ENCODE assay signal across 7 cellular contexts in genomic region chr10:80202934-80203834, GRCh38. TPM values are rescaled to one million over a fixed set of nuclear protein-coding genes. Genes with fewer than 3 reads are reported as not detected.
A peak's percentile ranks its signal among the peaks of the same experiment; 100 is the strongest.
DNase-seq lines count a peak whose midpoint lies in the region; ATAC-seq and TF ChIP-seq lines count a peak whose summit lies in the region.

No MANE protein-coding gene starts in this region.

- DNase-seq in GM12865 (ENCODE audit: low read depth) (peak; percentile 75), Karpas-422 (peak; percentile 81), WERI-Rb-1 (peak; percentile 95), chondrocyte (ENCODE audit: low spot score) (no peak), lung (ENCODE audit: low spot score) (peak; percentile 67)
- DNase-seq in stimulated activated effector memory CD8-positive, alpha-beta T cell treated with anti-CD3 and anti-CD28 coated beads, Interleukin-12 subunit alpha, Interleukin-12 subunit beta, amount 100 ng/mL, for 72 hours (ENCODE audit: low spot score in 2 of 2): peak; percentile 44 to 86

- H3K9ac ChIP-seq in Karpas-422 (ENCODE audit: low read length): peak overlapping the region; percentile 94

- peaks cover 8% of the 10 kb centered on the region; the same call in 1 of the 2 replicates for H4K20me1 ChIP-seq in Karpas-422 (ENCODE audit: insufficient read depth, low read depth, low read length)

- H3K4me3 ChIP-seq in GM12865 (ENCODE audit: low read depth, low read length) (peak overlapping the region; percentile 67), Karpas-422 (ENCODE audit: low read length) (peak overlapping the region; percentile 78), WERI-Rb-1 (ENCODE audit: low read depth, low read length) (no peak overlapping the region; the same call in 1 of the 2 replicates), lung (peak overlapping the region; percentile 90)

- H3K27me3 ChIP-seq in Karpas-422 (ENCODE audit: low read length) (no peaks in the 10 kb centered on the region), WERI-Rb-1 (ENCODE audit: insufficient read depth, low read depth, severe bottlenecking) (no peaks in the 10 kb centered on the region), lung (ENCODE audit: control insufficient read depth, insufficient read depth) (no peaks in the 10 kb centered on the region)

- H3K9me3 Mint-ChIP-seq in chondrocyte (ENCODE audit: low read depth): no peaks in the 10 kb centered on the region
- H3K9me3 Mint-ChIP-seq in stimulated activated effector memory CD8-positive, alpha-beta T cell treated with anti-CD3 and anti-CD28 coated beads, Interleukin-12 subunit alpha, Interleukin-12 subunit beta, amount 100 ng/mL, for 72 hours: no peaks in the 10 kb centered on the region

- H3K27ac ChIP-seq in Karpas-422 (ENCODE audit: low read length) (peak overlapping the region; percentile 19), WERI-Rb-1 (peak overlapping the region; percentile 78), lung (ENCODE audit: low read depth in 1 of 2, low read length in 1 of 2) (peak overlapping the region; percentile 99 to 100)

- H3K79me2 ChIP-seq in Karpas-422 (ENCODE audit: low read length): peaks cover 71% of the 10 kb centered on the region

- peak overlapping the region; percentile 94 for H3K27ac Mint-ChIP-seq in chondrocyte (ENCODE audit: unreplicated experiment)
- peak overlapping the region; percentile 86 for H3K27ac Mint-ChIP-seq in stimulated activated effector memory CD8-positive, alpha-beta T cell treated with anti-CD3 and anti-CD28 coated beads, Interleukin-12 subunit alpha, Interleukin-12 subunit beta, amount 100 ng/mL, for 72 hours

- peak overlapping the region; percentile 87 for H3K4me3 Mint-ChIP-seq in chondrocyte (ENCODE audit: unreplicated experiment)
- H3K4me3 Mint-ChIP-seq in stimulated activated effector memory CD8-positive, alpha-beta T cell treated with anti-CD3 and anti-CD28 coated beads, Interleukin-12 subunit alpha, Interleukin-12 subunit beta, amount 100 ng/mL, for 72 hours: peak overlapping the region; percentile 75

- H3K36me3 Mint-ChIP-seq in chondrocyte (ENCODE audit: low read depth): peaks cover 2% of the 10 kb centered on the region
- peaks cover 43% of the 10 kb centered on the region for H3K36me3 Mint-ChIP-seq in stimulated activated effector memory CD8-positive, alpha-beta T cell treated with anti-CD3 and anti-CD28 coated beads, Interleukin-12 subunit alpha, Interleukin-12 subunit beta, amount 100 ng/mL, for 72 hours

- peaks cover 83% of the 10 kb centered on the region for H3K4me1 Mint-ChIP-seq in chondrocyte (ENCODE audit: low read depth)
- H3K4me1 Mint-ChIP-seq in stimulated activated effector memory CD8-positive, alpha-beta T cell treated with anti-CD3 and anti-CD28 coated beads, Interleukin-12 subunit alpha, Interleukin-12 subunit beta, amount 100 ng/mL, for 72 hours: peaks cover 56% of the 10 kb centered on the region

- no peaks in the 10 kb centered on the region for H3K27me3 Mint-ChIP-seq in chondrocyte (ENCODE audit: low read depth)

- no peaks in the 10 kb centered on the region for H3K9me2 ChIP-seq in Karpas-422 (replicated peaks; ENCODE audit: insufficient read depth, low read length)

- H3K4me1 ChIP-seq in Karpas-422 (ENCODE audit: low read length): peaks cover 34% of the 10 kb centered on the region
- peaks cover 27 to 29% of the 10 kb centered on the region in 2 donors for H3K4me1 ChIP-seq in lung (ENCODE audit: control insufficient read depth in 2 of 2, insufficient read depth in 2 of 2, low read length in 2 of 2)

- 24% methylated on average over 13 to 14 of the region's 14 CpGs for WGBS in lung, 2 donors

- TF ChIP-seq CTCF in GM12865 (IDR thresholded peaks at IDR 0.05; ENCODE audit: insufficient read depth, low read depth, low read length, missing control alignments) (peak; percentile 31), WERI-Rb-1 (IDR thresholded peaks at IDR 0.05; ENCODE audit: low read depth, low read length) (peak; percentile 48; the same call in 1 of the 2 replicates), chondrocyte (IDR thresholded peaks at IDR 0.05) (peak; percentile 60), lung (IDR thresholded peaks at IDR 0.05; ENCODE audit: control extremely low read depth, extremely low read depth) (peak; percentile 26)

- ATAC-seq in GM21825 (IDR thresholded peaks at IDR 0.05; ENCODE audit: unreplicated experiment): peak; percentile 66
- ATAC-seq in lung (ENCODE audit: insufficient read depth, low FRiP score): peak; percentile 4
- peak; percentile 84 for ATAC-seq in stimulated activated effector memory CD8-positive, alpha-beta T cell treated with anti-CD3 and anti-CD28 coated beads, Interleukin-12 subunit alpha, Interleukin-12 subunit beta, amount 100 ng/mL, for 72 hours

- H3K4me2 ChIP-seq in Karpas-422 (ENCODE audit: low read depth, low read length, poor library complexity, severe bottlenecking): peak overlapping the region; percentile 69

- H3K9me3 ChIP-seq in Karpas-422 (ENCODE audit: low read length) (no peaks in the 10 kb centered on the region), WERI-Rb-1 (ENCODE audit: severe bottlenecking) (no peaks in the 10 kb centered on the region), lung (ENCODE audit: control insufficient read depth in 2 of 2, insufficient read depth in 1 of 2, low read length in 1 of 2) (no peaks in the 10 kb centered on the region)

- H2AFZ ChIP-seq in Karpas-422 (ENCODE audit: low read length): no peak overlapping the region

- no peaks in the 10 kb centered on the region for H3K36me3 ChIP-seq in Karpas-422 (ENCODE audit: insufficient read depth, low read length)
- no peaks in the 10 kb centered on the region for H3K36me3 ChIP-seq in WERI-Rb-1
- peaks cover 0 to 3% of the 10 kb centered on the region in 2 donors for H3K36me3 ChIP-seq in lung (ENCODE audit: control insufficient read depth in 2 of 2, insufficient read depth in 2 of 2, low read length in 2 of 2)

RNA-seq across cellular contexts. Expression of gene ANXA11, which starts 2.2 kb away (rescaled TPM):
- total RNA-seq in Karpas-422 (2014; rRNA removed; shearing (Covaris generic); ENCODE audit: low replicate concordance): 56.0 and 88.2 TPM in 2 replicates
- 98.0 to 139 TPM (median 133 TPM) in 3 replicates for total RNA-seq in chondrocyte
- 100 to 1,000 TPM in 1 of 2 donors, 10 to 100 TPM in 1; 97.7 to 282 TPM for total RNA-seq in lung
- 100 to 1,000 TPM; 135 to 404 TPM for polyA plus RNA-seq in lung

Comparison
In these comparisons a context has a peak if more than half of its experiments do, and no peak if none do; other contexts are left out.
1. ATAC-seq: peak in every context shown above with its lines; median percentile 84 in stimulated activated effector memory CD8-positive, alpha-beta T cell treated with anti-CD3 and anti-CD28 coated beads, Interleukin-12 subunit alpha, Interleukin-12 subunit beta, amount 100 ng/mL, for 72 hours; 66 in GM21825; 4 in lung.
2. H3K27ac ChIP-seq: peak in every context shown above with its lines; median percentile 100 in lung; 78 in WERI-Rb-1; 19 in Karpas-422.